Comparison of ENCODE assay signal across 1 cellular context in genomic region chr20:62061851-62062418, GRCh38.
TF ChIP-seq lines count a peak whose summit lies in the region.

No MANE protein-coding gene starts in this region.

TF ChIP-seq in IMR-90, 13 proteins besides CTCF, POLR2A, EP300 and RAD21:
- TF ChIP-seq CEBPB (IDR thresholded peaks at IDR 0.05; ENCODE audit: low read depth, low read length) (0 out of 2 replicates have a peak, but pooled peaks have one; percentile 9), MXI1 (IDR thresholded peaks at IDR 0.05; ENCODE audit: borderline replicate concordance, low read depth, low read length) (no peak)
